In genomic region chr6:1315201-1315559, GRCh38 we compare ENCODE assay signal across 1 cellular context.
TF ChIP-seq lines count a peak whose summit lies in the region.

No MANE protein-coding gene starts in this region.

TF ChIP-seq in HepG2, 621 proteins besides CTCF, POLR2A, EP300 and RAD21 (continued from another document and continues in another):
- no peak for TF ChIP-seq THAP9 (CRISPR knock-in tag; IDR thresholded peaks at IDR 0.05; ENCODE audit: borderline replicate concordance)
- TF ChIP-seq PATZ1 (CRISPR knock-in tag; IDR thresholded peaks at IDR 0.05), result no peak
- TF ChIP-seq ZNF318 (CRISPR knock-in tag; IDR thresholded peaks at IDR 0.05), result no peak
- no peak for TF ChIP-seq AKAP8 (CRISPR knock-in tag; IDR thresholded peaks at IDR 0.05)
- TF ChIP-seq SIN3B (IDR thresholded peaks at IDR 0.05; ENCODE audit: low read length), result no peak
- TF ChIP-seq SSRP1 (CRISPR knock-in tag; IDR thresholded peaks at IDR 0.05), result no peak
- TF ChIP-seq ZBTB3 (CRISPR knock-in tag; IDR thresholded peaks at IDR 0.05; ENCODE audit: borderline replicate concordance, low read depth), result no peak
- TF ChIP-seq ZNF572 (CRISPR knock-in tag; IDR thresholded peaks at IDR 0.05), result no peak
- no peak for TF ChIP-seq RFX5 (IDR thresholded peaks at IDR 0.05; ENCODE audit: low read depth, low read length)
- TF ChIP-seq MIER2 (CRISPR knock-in tag; IDR thresholded peaks at IDR 0.05), result no peak
- no peak for TF ChIP-seq ZNF326 (CRISPR knock-in tag; IDR thresholded peaks at IDR 0.05; ENCODE audit: borderline replicate concordance)
- no peak for TF ChIP-seq ZNF563 (CRISPR knock-in tag; IDR thresholded peaks at IDR 0.05)
- no peak for TF ChIP-seq ZHX1 (CRISPR knock-in tag; IDR thresholded peaks at IDR 0.05; ENCODE audit: low read depth)
- no peak for TF ChIP-seq ZNF629 (CRISPR knock-in tag; conservative IDR thresholded peaks at IDR 0.05)
- no peak for TF ChIP-seq TFE3 (CRISPR knock-in tag; IDR thresholded peaks at IDR 0.05)
- TF ChIP-seq ARID4A (CRISPR knock-in tag; IDR thresholded peaks at IDR 0.05; ENCODE audit: borderline replicate concordance), result no peak
- TF ChIP-seq YY1 (IDR thresholded peaks at IDR 0.05; ENCODE audit: insufficient read depth, insufficient replicate concordance, low read depth, low read length), result no peak
- TF ChIP-seq ARNT (IDR thresholded peaks at IDR 0.05), result no peak
- no peak for TF ChIP-seq SPEN (CRISPR knock-in tag; IDR thresholded peaks at IDR 0.05; ENCODE audit: low read depth)
- no peak for TF ChIP-seq ZNF275 (CRISPR knock-in tag; IDR thresholded peaks at IDR 0.05; ENCODE audit: borderline replicate concordance)
- 0 out of 2 replicates have a peak, but pooled peaks have one; percentile 1 for TF ChIP-seq NFIC (IDR thresholded peaks at IDR 0.05; ENCODE audit: low read length)
- TF ChIP-seq ZNF737 (CRISPR knock-in tag; IDR thresholded peaks at IDR 0.05; ENCODE audit: borderline replicate concordance), result no peak
- no peak for TF ChIP-seq ZNF496 (CRISPR knock-in tag; IDR thresholded peaks at IDR 0.05; ENCODE audit: insufficient replicate concordance)
- TF ChIP-seq DDIT3 (CRISPR knock-in tag; IDR thresholded peaks at IDR 0.05), result no peak
- TF ChIP-seq TRIM22 (IDR thresholded peaks at IDR 0.05), result no peak
- TF ChIP-seq BRD4 (CRISPR knock-in tag; IDR thresholded peaks at IDR 0.05), result no peak
